1 cellular context compared by ENCODE assay signal in genomic region chr6:10837997-10838793, GRCh38.
A peak's percentile ranks its signal among the peaks of the same experiment; 100 is the strongest.
TF ChIP-seq lines count a peak whose summit lies in the region.

TSS of gene MAK (minus strand) at chr6:10838539. CDS start at chr6:10830648, 7,891 bp downstream.

TF ChIP-seq in HEK293, 187 proteins besides CTCF, POLR2A, EP300 and RAD21 (continued from another document and continues in another):
- TF ChIP-seq ZSCAN18 (tag by site-specific recombination; IDR thresholded peaks at IDR 0.05) (no peak), SCRT2 (tag by site-specific recombination; IDR thresholded peaks at IDR 0.05) (no peak), ZNF184 (tag by site-specific recombination; IDR thresholded peaks at IDR 0.05) (no peak), REST (tag by site-specific recombination; IDR thresholded peaks at IDR 0.05) (no peak), ZNF169 (tag by site-specific recombination; IDR thresholded peaks at IDR 0.05) (no peak), ZNF175 (tag by site-specific recombination; IDR thresholded peaks at IDR 0.05) (no peak), ZXDB (tag by site-specific recombination; IDR thresholded peaks at IDR 0.05) (peak; percentile 50; the same call in 1 of the 2 replicates), ZNF362 (tag by site-specific recombination; IDR thresholded peaks at IDR 0.05) (no peak), ZNF785 (tag by site-specific recombination; IDR thresholded peaks at IDR 0.05) (no peak), TCF7L2 (IDR thresholded peaks at IDR 0.05; ENCODE audit: borderline replicate concordance, low read depth, low read length) (no peak), KLF10 (tag by site-specific recombination; IDR thresholded peaks at IDR 0.05) (no peak), PRDM1 (tag by site-specific recombination; IDR thresholded peaks at IDR 0.05) (no peak), ZBTB17 (tag by site-specific recombination; IDR thresholded peaks at IDR 0.05) (no peak), YY2 (tag by site-specific recombination; IDR thresholded peaks at IDR 0.05) (no peak), ZEB2 (tag by site-specific recombination; IDR thresholded peaks at IDR 0.05) (peak; percentile 91), PATZ1 (tag by site-specific recombination; IDR thresholded peaks at IDR 0.05) (peak; percentile 70), ZNF155 (tag by site-specific recombination; IDR thresholded peaks at IDR 0.05) (no peak), RBAK (tag by site-specific recombination; IDR thresholded peaks at IDR 0.05) (no peak), ZNF544 (tag by site-specific recombination; IDR thresholded peaks at IDR 0.05) (no peak), ZNF221 (tag by site-specific recombination; IDR thresholded peaks at IDR 0.05; ENCODE audit: borderline replicate concordance) (no peak), ZNF37A (tag by site-specific recombination; IDR thresholded peaks at IDR 0.05) (no peak), ZNF777 (tag by site-specific recombination; IDR thresholded peaks at IDR 0.05; ENCODE audit: borderline replicate concordance) (peak; percentile 17; the same call in 1 of the 2 replicates), WT1 (tag by site-specific recombination; IDR thresholded peaks at IDR 0.05) (peak; percentile 25; the same call in 1 of the 2 replicates), ZNF548 (tag by site-specific recombination; IDR thresholded peaks at IDR 0.05) (no peak), ZNF560 (tag by site-specific recombination; IDR thresholded peaks at IDR 0.05; ENCODE audit: borderline replicate concordance) (no peak), ZNF16 (tag by site-specific recombination; IDR thresholded peaks at IDR 0.05; ENCODE audit: low read depth) (no peak), ZNF514 (tag by site-specific recombination; IDR thresholded peaks at IDR 0.05) (no peak), ZNF350 (tag by site-specific recombination; IDR thresholded peaks at IDR 0.05) (no peak), ZBTB26 (tag by site-specific recombination; optimal IDR thresholded peaks at IDR 0.05) (peak; percentile 47), SCRT1 (tag by site-specific recombination; IDR thresholded peaks at IDR 0.05; ENCODE audit: borderline replicate concordance) (no peak), HOXD13 (CRISPR knock-in tag; IDR thresholded peaks at IDR 0.05; ENCODE audit: borderline replicate concordance) (no peak), ZNF670 (tag by site-specific recombination; IDR thresholded peaks at IDR 0.05; ENCODE audit: low read depth) (no peak), ZBTB44 (tag by site-specific recombination; IDR thresholded peaks at IDR 0.05) (no peak), ZNF600 (tag by site-specific recombination; IDR thresholded peaks at IDR 0.05) (peak; percentile 83; the same call in 1 of the 2 replicates), TRIM28 (IDR thresholded peaks at IDR 0.05; ENCODE audit: borderline replicate concordance, low read length) (no peak), TSHZ1 (tag by site-specific recombination; IDR thresholded peaks at IDR 0.05; ENCODE audit: borderline replicate concordance) (no peak), ZFP41 (tag by site-specific recombination; IDR thresholded peaks at IDR 0.05; ENCODE audit: borderline replicate concordance) (no peak)
- TF ChIP-seq, protein P1, sequence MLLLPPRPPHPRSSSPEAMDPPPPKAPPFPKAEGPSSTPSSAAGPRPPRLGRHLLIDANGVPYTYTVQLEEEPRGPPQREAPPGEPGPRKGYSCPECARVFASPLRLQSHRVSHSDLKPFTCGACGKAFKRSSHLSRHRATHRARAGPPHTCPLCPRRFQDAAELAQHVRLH (tag by site-specific recombination; IDR thresholded peaks at IDR 0.05): no peak
- TF ChIP-seq, protein P2, sequence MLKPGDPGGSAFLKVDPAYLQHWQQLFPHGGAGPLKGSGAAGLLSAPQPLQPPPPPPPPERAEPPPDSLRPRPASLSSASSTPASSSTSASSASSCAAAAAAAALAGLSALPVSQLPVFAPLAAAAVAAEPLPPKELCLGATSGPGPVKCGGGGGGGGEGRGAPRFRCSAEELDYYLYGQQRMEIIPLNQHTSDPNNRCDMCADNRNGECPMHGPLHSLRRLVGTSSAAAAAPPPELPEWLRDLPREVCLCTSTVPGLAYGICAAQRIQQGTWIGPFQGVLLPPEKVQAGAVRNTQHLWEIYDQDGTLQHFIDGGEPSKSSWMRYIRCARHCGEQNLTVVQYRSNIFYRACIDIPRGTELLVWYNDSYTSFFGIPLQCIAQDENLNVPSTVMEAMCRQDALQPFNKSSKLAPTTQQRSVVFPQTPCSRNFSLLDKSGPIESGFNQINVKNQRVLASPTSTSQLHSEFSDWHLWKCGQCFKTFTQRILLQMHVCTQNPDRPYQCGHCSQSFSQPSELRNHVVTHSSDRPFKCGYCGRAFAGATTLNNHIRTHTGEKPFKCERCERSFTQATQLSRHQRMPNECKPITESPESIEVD (tag by site-specific recombination; IDR thresholded peaks at IDR 0.05): no peak
- TF ChIP-seq, protein P3, sequence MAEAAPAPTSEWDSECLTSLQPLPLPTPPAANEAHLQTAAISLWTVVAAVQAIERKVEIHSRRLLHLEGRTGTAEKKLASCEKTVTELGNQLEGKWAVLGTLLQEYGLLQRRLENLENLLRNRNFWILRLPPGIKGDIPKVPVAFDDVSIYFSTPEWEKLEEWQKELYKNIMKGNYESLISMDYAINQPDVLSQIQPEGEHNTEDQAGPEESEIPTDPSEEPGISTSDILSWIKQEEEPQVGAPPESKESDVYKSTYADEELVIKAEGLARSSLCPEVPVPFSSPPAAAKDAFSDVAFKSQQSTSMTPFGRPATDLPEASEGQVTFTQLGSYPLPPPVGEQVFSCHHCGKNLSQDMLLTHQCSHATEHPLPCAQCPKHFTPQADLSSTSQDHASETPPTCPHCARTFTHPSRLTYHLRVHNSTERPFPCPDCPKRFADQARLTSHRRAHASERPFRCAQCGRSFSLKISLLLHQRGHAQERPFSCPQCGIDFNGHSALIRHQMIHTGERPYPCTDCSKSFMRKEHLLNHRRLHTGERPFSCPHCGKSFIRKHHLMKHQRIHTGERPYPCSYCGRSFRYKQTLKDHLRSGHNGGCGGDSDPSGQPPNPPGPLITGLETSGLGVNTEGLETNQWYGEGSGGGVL (tag by site-specific recombination; IDR thresholded peaks at IDR 0.05): peak; percentile 20; the same call in 1 of the 2 replicates
- TF ChIP-seq, protein P4, sequence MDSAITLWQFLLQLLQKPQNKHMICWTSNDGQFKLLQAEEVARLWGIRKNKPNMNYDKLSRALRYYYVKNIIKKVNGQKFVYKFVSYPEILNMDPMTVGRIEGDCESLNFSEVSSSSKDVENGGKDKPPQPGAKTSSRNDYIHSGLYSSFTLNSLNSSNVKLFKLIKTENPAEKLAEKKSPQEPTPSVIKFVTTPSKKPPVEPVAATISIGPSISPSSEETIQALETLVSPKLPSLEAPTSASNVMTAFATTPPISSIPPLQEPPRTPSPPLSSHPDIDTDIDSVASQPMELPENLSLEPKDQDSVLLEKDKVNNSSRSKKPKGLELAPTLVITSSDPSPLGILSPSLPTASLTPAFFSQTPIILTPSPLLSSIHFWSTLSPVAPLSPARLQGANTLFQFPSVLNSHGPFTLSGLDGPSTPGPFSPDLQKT (IDR thresholded peaks at IDR 0.05; ENCODE audit: borderline replicate concordance, low read depth, low read length): no peak
